ENCODE assay signal across 8 cellular contexts in the genomic region with DNA sequence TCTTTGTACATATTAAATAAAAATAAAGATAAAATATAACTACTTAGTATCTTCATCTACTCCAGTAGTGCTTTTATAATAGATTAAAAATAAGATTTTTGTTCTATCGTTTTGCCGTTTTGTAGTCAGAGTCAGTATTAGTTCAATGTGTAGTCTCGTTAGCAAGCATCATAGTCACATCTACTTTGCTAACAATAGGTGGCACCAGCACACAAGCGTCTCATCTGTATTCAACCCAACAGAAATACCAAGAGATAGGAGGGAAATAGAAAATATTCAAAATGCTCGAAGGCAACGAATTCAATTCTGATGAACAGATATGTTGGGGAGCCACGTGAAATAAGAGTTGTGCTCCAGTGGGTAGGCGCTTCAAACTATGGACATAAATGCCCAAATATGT. TPM values are rescaled to one million over a fixed set of nuclear protein-coding genes. Genes with fewer than 3 reads are reported as not detected.
DNase-seq lines count a peak whose midpoint lies in the region; ATAC-seq and FAIRE-seq lines count a peak whose summit lies in the region.

No MANE protein-coding gene starts in this region.

- no peak for ATAC-seq in HG02852 (IDR thresholded peaks at IDR 0.05; ENCODE audit: unreplicated experiment)

- DNase-seq in DMS153 treated with DMSO at 0.1 percent for 48 hours (lab: John Stamatoyannopoulos, UW; ENCODE audit: unreplicated experiment): peak; percentile 11
- DNase-seq in DMS153 (lab: John Stamatoyannopoulos, UW): no peak
- peak; percentile 64 for DNase-seq in HT1080 (ENCODE audit: low read depth)
- DNase-seq in RCC 7860 (ENCODE audit: low spot score): peak; percentile 46
- peak; percentile 4 for DNase-seq in fibroblast of the conjunctiva (ENCODE audit: low read depth)
- DNase-seq in GM19238 (ENCODE audit: insufficient read length, low spot score): no peak
- no peak for DNase-seq in NCI-H128 (lab: John Stamatoyannopoulos, UW; ENCODE audit: unreplicated experiment)

- FAIRE-seq in RCC 7860 (lab: Jason Lieb, UNC): peak; percentile 79

RNA-seq across cellular contexts. Expression of a gene that starts 21.4 kb away (rescaled TPM):
- total RNA-seq in HT1080 (2014; rRNA removed; shearing (Covaris generic)): 71.9 and 113 TPM in 2 replicates
- polyA plus RNA-seq in HT1080 (2015; cell fraction: cytosol; rRNA removed): 43.6 and 45.1 TPM in 2 replicates
- polyA plus RNA-seq in HT1080 (2015; cell fraction: nucleus; rRNA removed): 51.2 and 52.3 TPM in 2 replicates

RNA-seq across cellular contexts. Expression of a gene that starts 45.5 kb away (rescaled TPM):
- total RNA-seq in HT1080 (2014; rRNA removed; shearing (Covaris generic)): 0.47 TPM in 1 of 2 replicates, not detected in the other
- polyA plus RNA-seq in HT1080 (2015; cell fraction: cytosol; rRNA removed): not detected in 2 replicates
- polyA plus RNA-seq in HT1080 (2015; cell fraction: nucleus; rRNA removed): not detected in 2 replicates

Comparison
In these comparisons a context has a peak if more than half of its experiments do, and no peak if none do; other contexts are left out.
1. DNase-seq: peak in DMS153 treated with DMSO at 0.1 percent for 48 hours (single experiment), HT1080 (single experiment), RCC 7860 (single experiment) and fibroblast of the conjunctiva (single experiment); none in DMS153 (single experiment), GM19238 (single experiment) and NCI-H128 (single experiment).